In genomic region chr3:11165457-11165856, GRCh38 we compare ENCODE assay signal across 21 cellular contexts.
"Had no signal": no experiment of that assay in that cellular context is flagged by ENCODE, and none has a peak within 500 bp of the region (broad histone marks: within the 10 kb centered on the region; RNA-seq: fewer than 3 reads in every experiment).

No MANE protein-coding gene starts in this region.

- H3K9me3 Mint-ChIP-seq: mesothelial cell of epicardium, naive B cell, nephron had no signal

- DNase-seq: cortex of kidney; dorsolateral prefrontal cortex; effector CD8-positive, alpha-beta T cell; heart right ventricle; kidney glomerular epithelial cell; mammary epithelial cell; naive B cell; occipital lobe; pancreas; psoas muscle; small intestine; stimulated activated CD4-positive, alpha-beta T cell treated with anti-CD3 and anti-CD28 coated beads, Interleukin-12 subunit alpha, Interleukin-12 subunit beta, amount 100 ng/mL, for 4 hours; stimulated activated naive CD4-positive, alpha-beta T cell; stomach; thyroid gland; upper lobe of left lung; uterus had no signal

- H3K27me3 ChIP-seq: pancreas, thyroid gland, upper lobe of left lung, uterus had no signal

- H3K4me1 ChIP-seq: pancreas, psoas muscle, stomach, thyroid gland, uterus had no signal

- H3K36me3 Mint-ChIP-seq: mesothelial cell of epicardium, naive B cell had no signal

- H3K4me1 Mint-ChIP-seq: mesothelial cell of epicardium, naive B cell had no signal

- ATAC-seq: esophagus mucosa, heart right ventricle, left lobe of liver, pancreas, psoas muscle had no signal

- H3K36me3 ChIP-seq: heart right ventricle, pancreas, stomach, thyroid gland, upper lobe of left lung, uterus had no signal

- H3K4me3 Mint-ChIP-seq: mesothelial cell of epicardium, nephron had no signal

- H3K27ac Mint-ChIP-seq: mesothelial cell of epicardium, naive B cell had no signal

- H3K9me3 ChIP-seq: heart right ventricle, pancreas, psoas muscle, stomach, thyroid gland, upper lobe of left lung, uterus had no signal

- H3K27ac ChIP-seq: heart right ventricle, pancreas, psoas muscle, stomach, thyroid gland, upper lobe of left lung, uterus had no signal

- H3K4me3 ChIP-seq: dorsolateral prefrontal cortex, heart right ventricle, pancreas, psoas muscle, stomach, thyroid gland, upper lobe of left lung, uterus had no signal
